18 cellular contexts compared by ENCODE assay signal in the genomic region with DNA sequence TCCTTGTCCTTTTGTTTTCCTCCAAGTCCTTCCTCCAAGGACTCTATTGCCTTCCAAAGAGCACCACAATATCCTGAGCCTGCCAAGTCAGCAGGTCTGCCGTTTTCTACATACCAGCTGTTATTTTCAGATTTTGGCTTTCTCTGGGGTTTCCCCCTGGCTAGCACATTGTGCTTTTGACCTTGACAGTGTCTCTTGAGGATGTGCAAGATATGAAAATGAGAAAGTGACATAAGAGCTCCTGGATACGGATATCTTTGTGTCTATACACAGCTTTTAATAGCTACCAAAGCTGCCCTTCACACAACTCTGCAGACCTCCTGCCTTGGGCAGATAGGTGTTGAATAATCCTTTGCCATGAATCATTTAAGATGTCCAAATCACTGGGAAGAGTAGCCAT.
DNase-seq lines count a peak whose midpoint lies in the region; ATAC-seq, FAIRE-seq and TF ChIP-seq lines count a peak whose summit lies in the region.
"Had no signal": no experiment of that assay in that cellular context is flagged by ENCODE, and none has a peak within 500 bp of the region (broad histone marks: within the 10 kb centered on the region; RNA-seq: fewer than 3 reads in every experiment).

No MANE protein-coding gene starts in this region.

- TF ChIP-seq EP300 in GM12878 (IDR thresholded peaks at IDR 0.05; ENCODE audit: borderline replicate concordance in 1 of 2, control insufficient read depth in 1 of 2, low read depth in 2 of 2, low read length in 2 of 2): no peak

- CTCF ChIA-PET in GM12878 (lab: Yijun Ruan, JAX): no interaction called here

- H3K4me3 ChIP-seq in GM12878: no peak overlapping the region
- H3K4me3 ChIP-seq: BLaER1 treated with 17β-estradiol and CSF1 and Interleukin-3, amounts not matched to agents 10 nM and 100 nM had no signal

- no peak for TF ChIP-seq CTCF in GM12878 (IDR thresholded peaks at IDR 0.05 in 2 of 3, conservative IDR thresholded peaks at IDR 0.05 in 1 of 3; ENCODE audit: control insufficient read depth in 2 of 3, extremely low read depth in 1 of 3, insufficient read depth in 1 of 3, low read depth in 3 of 3, low read length in 3 of 3)

- WGBS in GM12878 (ENCODE audit: insufficient coverage, insufficient replicate concordance, low lambda C conversion rate, missing lambda C conversion rate): 0% methylated on average over 2 of the region's 2 CpGs

- peak; percentile 92 for ATAC-seq in GM18519 (IDR thresholded peaks at IDR 0.05; ENCODE audit: low FRiP score, unreplicated experiment)
- peak; percentile 72 for ATAC-seq in GM21381 (IDR thresholded peaks at IDR 0.05; ENCODE audit: unreplicated experiment)
- peak; percentile 68 for ATAC-seq in HG02973 (IDR thresholded peaks at IDR 0.05; ENCODE audit: unreplicated experiment)
- peak; percentile 90 for ATAC-seq in GM12878
- no peak for ATAC-seq in HG03108 (IDR thresholded peaks at IDR 0.05; ENCODE audit: unreplicated experiment)
- ATAC-seq: stimulated activated naive CD8-positive, alpha-beta T cell treated with anti-CD3 and anti-CD28 coated beads, Interleukin-15, amount 100 ng/mL, for 72 hours had no signal

- intact Hi-C loops in GM12878 (cut with micrococcal nuclease; ENCODE audit: unreplicated experiment): no loop called here

- DNase-seq in GM12878 (ENCODE audit: low read depth, low spot score) (peak; percentile 19), dermis blood vessel endothelial cell (no peak), mesenteric fat pad (ENCODE audit: low spot score) (no peak)
- DNase-seq in activated naive CD4-positive, alpha-beta T cell treated with anti-CD3 and anti-CD28 coated beads, Interleukin-2, amount 50 U/mL, for 16 hours: no peak
- DNase-seq: activated CD8-positive, alpha-beta memory T cell treated with anti-CD3 and anti-CD28 coated beads, Interleukin-2, amount 50 U/mL, for 48 hours; cortex of kidney; GOT3; midbrain; NCI-H510A treated with DMSO at 0.1 percent for 48 hours; SHP77; stimulated activated CD4-positive, alpha-beta T cell treated with anti-CD3 and anti-CD28 coated beads, Interleukin-4, amount 100 ng/mL, for 24 hours; stimulated activated naive CD8-positive, alpha-beta T cell treated with anti-CD3 and anti-CD28 coated beads, Interleukin-15, amount 100 ng/mL, for 72 hours had no signal

- RAD21 ChIA-PET in GM12878 (lab: Charles Lee; ENCODE audit: unreplicated experiment): no interaction called here

- H3K4me2 ChIP-seq in GM12878 (ENCODE audit: control insufficient read depth, insufficient read depth): no peak overlapping the region

- TF ChIP-seq POLR2A in GM12878 (IDR thresholded peaks at IDR 0.05; ENCODE audit: low read depth, low read length): no peak

- no peaks in the 10 kb centered on the region for H4K20me1 ChIP-seq in GM12878 (ENCODE audit: control insufficient read depth, insufficient read depth)
- H4K20me1 ChIP-seq: BLaER1 treated with 17β-estradiol and CSF1 and Interleukin-3, amounts not matched to agents 10 nM and 100 nM had no signal

- H3K79me2 ChIP-seq in GM12878 (ENCODE audit: control insufficient read depth, insufficient read depth, low read length): no peaks in the 10 kb centered on the region

- no peaks in the 10 kb centered on the region for H3K27me3 ChIP-seq in GM12878 (replicated peaks in 1 of 2; ENCODE audit: control insufficient read depth in 2 of 2, insufficient read depth in 2 of 2, low read length in 1 of 2)

- H3K36me3 ChIP-seq in GM12878 (ENCODE audit: control insufficient read depth in 2 of 2, insufficient read depth in 2 of 2, low read length in 1 of 2): no peaks in the 10 kb centered on the region
- H3K36me3 ChIP-seq: BLaER1 treated with 17β-estradiol and CSF1 and Interleukin-3, amounts not matched to agents 10 nM and 100 nM had no signal

- no peak for FAIRE-seq in GM12878 (lab: Jason Lieb, UNC)
- FAIRE-seq: G401.6 had no signal

- no peak for TF ChIP-seq RAD21 in GM12878 (IDR thresholded peaks at IDR 0.05; ENCODE audit: insufficient read depth, low read depth, low read length)

- in situ Hi-C loops in GM12878 (cut with MboI): no loop called here

- no peak overlapping the region for H3K27ac ChIP-seq in GM12878 (ENCODE audit: control insufficient read depth, insufficient read depth)
- H3K27ac ChIP-seq: BLaER1 treated with 17β-estradiol and CSF1 and Interleukin-3, amounts not matched to agents 10 nM and 100 nM had no signal

- no peak overlapping the region for H2AFZ ChIP-seq in GM12878 (ENCODE audit: control insufficient read depth, low read depth, low read length)

- no TSS peak for BruUV-seq in GM12878 (replicated peaks; lab: Mats Ljungman, UMichigan)

- POLR2A ChIA-PET in GM12878 (lab: Charles Lee): no interaction called here

- no peak overlapping the region for H3K9ac ChIP-seq in GM12878 (ENCODE audit: control insufficient read depth, insufficient read depth, low read length)
- H3K9ac ChIP-seq: BLaER1 treated with 17β-estradiol and CSF1 and Interleukin-3, amounts not matched to agents 10 nM and 100 nM had no signal

- no peaks in the 10 kb centered on the region for H3K9me3 ChIP-seq in GM12878 (replicated peaks; ENCODE audit: control insufficient read depth, insufficient read depth, low read length)
- H3K9me3 ChIP-seq: BLaER1 treated with 17β-estradiol and CSF1 and Interleukin-3, amounts not matched to agents 10 nM and 100 nM had no signal

- SMC1A ChIA-PET in GM12878 (lab: Charles Lee; ENCODE audit: uncharacterized antibody, unreplicated experiment): no interaction called here

- H3K4me1 ChIP-seq in GM12878 (ENCODE audit: control insufficient read depth, insufficient read depth, low read length): no peaks in the 10 kb centered on the region

TF ChIP-seq in GM12878, 131 proteins besides CTCF, POLR2A, EP300 and RAD21 (continues in another document):
- no peak for TF ChIP-seq SIX5 (IDR thresholded peaks at IDR 0.05; ENCODE audit: low read depth, low read length, severe bottlenecking)
- TF ChIP-seq NKRF (conservative IDR thresholded peaks at IDR 0.05): no peak
- TF ChIP-seq NBN (IDR thresholded peaks at IDR 0.05): no peak
- TF ChIP-seq, protein P1, sequence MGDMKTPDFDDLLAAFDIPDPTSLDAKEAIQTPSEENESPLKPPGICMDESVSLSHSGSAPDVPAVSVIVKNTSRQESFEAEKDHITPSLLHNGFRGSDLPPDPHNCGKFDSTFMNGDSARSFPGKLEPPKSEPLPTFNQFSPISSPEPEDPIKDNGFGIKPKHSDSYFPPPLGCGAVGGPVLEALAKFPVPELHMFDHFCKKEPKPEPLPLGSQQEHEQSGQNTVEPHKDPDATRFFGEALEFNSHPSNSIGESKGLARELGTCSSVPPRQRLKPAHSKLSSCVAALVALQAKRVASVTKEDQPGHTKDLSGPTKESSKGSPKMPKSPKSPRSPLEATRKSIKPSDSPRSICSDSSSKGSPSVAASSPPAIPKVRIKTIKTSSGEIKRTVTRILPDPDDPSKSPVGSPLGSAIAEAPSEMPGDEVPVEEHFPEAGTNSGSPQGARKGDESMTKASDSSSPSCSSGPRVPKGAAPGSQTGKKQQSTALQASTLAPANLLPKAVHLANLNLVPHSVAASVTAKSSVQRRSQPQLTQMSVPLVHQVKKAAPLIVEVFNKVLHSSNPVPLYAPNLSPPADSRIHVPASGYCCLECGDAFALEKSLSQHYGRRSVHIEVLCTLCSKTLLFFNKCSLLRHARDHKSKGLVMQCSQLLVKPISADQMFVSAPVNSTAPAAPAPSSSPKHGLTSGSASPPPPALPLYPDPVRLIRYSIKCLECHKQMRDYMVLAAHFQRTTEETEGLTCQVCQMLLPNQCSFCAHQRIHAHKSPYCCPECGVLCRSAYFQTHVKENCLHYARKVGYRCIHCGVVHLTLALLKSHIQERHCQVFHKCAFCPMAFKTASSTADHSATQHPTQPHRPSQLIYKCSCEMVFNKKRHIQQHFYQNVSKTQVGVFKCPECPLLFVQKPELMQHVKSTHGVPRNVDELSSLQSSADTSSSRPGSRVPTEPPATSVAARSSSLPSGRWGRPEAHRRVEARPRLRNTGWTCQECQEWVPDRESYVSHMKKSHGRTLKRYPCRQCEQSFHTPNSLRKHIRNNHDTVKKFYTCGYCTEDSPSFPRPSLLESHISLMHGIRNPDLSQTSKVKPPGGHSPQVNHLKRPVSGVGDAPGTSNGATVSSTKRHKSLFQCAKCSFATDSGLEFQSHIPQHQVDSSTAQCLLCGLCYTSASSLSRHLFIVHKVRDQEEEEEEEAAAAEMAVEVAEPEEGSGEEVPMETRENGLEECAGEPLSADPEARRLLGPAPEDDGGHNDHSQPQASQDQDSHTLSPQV (IDR thresholded peaks at IDR 0.05): no peak
- peak; percentile 68 for TF ChIP-seq EED (IDR thresholded peaks at IDR 0.05; ENCODE audit: low read depth)
- peak; percentile 9; the same call in 1 of the 2 replicates for TF ChIP-seq RUNX3 (IDR thresholded peaks at IDR 0.05; ENCODE audit: low read length)
- no peak for TF ChIP-seq DPF2 (IDR thresholded peaks at IDR 0.05)
- TF ChIP-seq SMAD1 (IDR thresholded peaks at IDR 0.05; ENCODE audit: low read depth, partially characterized antibody): no peak
- TF ChIP-seq CREM (IDR thresholded peaks at IDR 0.05; ENCODE audit: low read depth): no peak
- TF ChIP-seq JUNB (IDR thresholded peaks at IDR 0.05): peak; percentile 13; the same call in 1 of the 2 replicates
- no peak for TF ChIP-seq ZNF207 (IDR thresholded peaks at IDR 0.05; ENCODE audit: borderline replicate concordance)
